Comparison of ENCODE assay signal across 27 cellular contexts in the genomic region with DNA sequence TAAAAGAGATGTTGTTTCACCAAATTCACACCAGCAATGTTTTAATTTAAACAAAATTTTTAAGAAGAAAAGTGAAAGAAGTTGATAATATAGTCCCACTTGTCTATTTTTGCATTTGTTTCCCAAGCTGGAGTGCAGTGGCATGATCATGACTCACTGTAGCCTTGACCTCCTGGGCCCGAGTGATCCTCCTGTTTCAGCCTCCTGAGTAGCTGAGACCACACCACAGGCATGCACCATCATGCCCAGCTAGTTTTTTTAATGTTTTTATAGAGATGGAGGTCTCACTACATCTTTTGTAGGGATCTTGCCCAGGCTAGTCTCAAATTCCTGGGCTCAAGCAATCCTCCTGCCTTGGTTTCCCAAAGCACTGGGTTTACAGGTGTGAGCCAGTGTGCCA. TPM values are rescaled to one million over a fixed set of nuclear protein-coding genes. Genes with fewer than 3 reads are reported as not detected.
DNase-seq lines count a peak whose midpoint lies in the region; ATAC-seq, FAIRE-seq and TF ChIP-seq lines count a peak whose summit lies in the region.
"Had no signal": no experiment of that assay in that cellular context is flagged by ENCODE, and none has a peak within 500 bp of the region (broad histone marks: within the 10 kb centered on the region; RNA-seq: fewer than 3 reads in every experiment).

No MANE protein-coding gene starts in this region.

- H3K36me3 ChIP-seq in mammary epithelial cell (ENCODE audit: insufficient read depth, low read length), result no peaks in the 10 kb centered on the region
- no peaks in the 10 kb centered on the region for H3K36me3 ChIP-seq in keratinocyte (ENCODE audit: control insufficient read depth in 2 of 2, extremely low read depth in 1 of 2, insufficient read depth in 2 of 2, low read length in 2 of 2)
- no peaks in the 10 kb centered on the region for H3K36me3 ChIP-seq in gastrocnemius medialis
- H3K36me3 ChIP-seq: BE2C had no signal

- 7% methylated on average over 1 of the region's 1 CpG for WGBS in mammary epithelial cell (ENCODE audit: low coverage, missing lambda C conversion rate)

- CTCF ChIA-PET in mammary epithelial cell (lab: Charles Lee; ENCODE audit: low non-redundant PET), result no interaction called here

- no peak overlapping the region for H3K4me3 ChIP-seq in mammary epithelial cell (replicated peaks in 1 of 3; ENCODE audit: insufficient read depth in 1 of 3, low read depth in 2 of 3, low read length in 3 of 3)
- H3K4me3 ChIP-seq in keratinocyte (ENCODE audit: control insufficient read depth in 2 of 3, extremely low read depth in 1 of 3, insufficient read depth in 2 of 3, low read depth in 1 of 3, low read length in 3 of 3), result no peak overlapping the region
- H3K4me3 ChIP-seq in gastrocnemius medialis, result no peak overlapping the region
- H3K4me3 ChIP-seq: GM12878, PC-9, psoas muscle, skin epidermis had no signal

- H3K4me2 ChIP-seq in mammary epithelial cell (ENCODE audit: insufficient read depth, low read depth, low read length) (no peak overlapping the region), keratinocyte (ENCODE audit: control insufficient read depth, extremely low read depth, insufficient read depth, low read depth, low read length) (no peak overlapping the region)
- H3K4me2 ChIP-seq: PC-9 had no signal

- TF ChIP-seq POLR2A in gastrocnemius medialis (IDR thresholded peaks at IDR 0.05), result no peak

- H3K9me1 ChIP-seq in keratinocyte (ENCODE audit: control insufficient read depth, extremely low read depth, insufficient read depth, low read length), result no peaks in the 10 kb centered on the region

- DNase-seq in Daoy (ENCODE audit: low read depth) (peak; percentile 51), LHCN-M2 (ENCODE audit: low read depth) (peak; percentile 44), mammary epithelial cell (peak; percentile 69), keratinocyte (ENCODE audit: low read depth, low spot score) (peak; percentile 19), NCI-H146 (lab: John Stamatoyannopoulos, UW) (no peak), gastrocnemius medialis (no peak), mesenteric fat pad (ENCODE audit: low spot score) (no peak)
- DNase-seq: activated CD4-positive, alpha-beta memory T cell treated with anti-CD3 and anti-CD28 coated beads for 36 hours; BE2C; effector CD4-positive, alpha-beta T cell; H9; KBM-7; naive B cell; NCI-H1436 treated with DMSO at 0.1 percent for 48 hours; NCI-H510A; PC-9; psoas muscle; SIG-M5; stimulated activated CD4-positive, alpha-beta T cell treated with anti-CD3 and anti-CD28 coated beads, Interleukin-1b, Interleukin-23, amount 100 ng/mL, for 48 hours; SW 1271; trophoblast cell had no signal

- FAIRE-seq in keratinocyte (lab: Jason Lieb, UNC), result no peak
- FAIRE-seq: GM12878 had no signal

- H3K9me3 ChIP-seq in mammary epithelial cell (replicated peaks; ENCODE audit: insufficient read depth, low read length) (peaks cover 2% of the 10 kb centered on the region), keratinocyte (ENCODE audit: control insufficient read depth, low read depth, low read length) (no peaks in the 10 kb centered on the region), gastrocnemius medialis (no peaks in the 10 kb centered on the region)
- H3K9me3 ChIP-seq: BE2C, psoas muscle had no signal

- no peak overlapping the region for H3K27ac ChIP-seq in mammary epithelial cell (ENCODE audit: insufficient read depth, low read depth, low read length)
- H3K27ac ChIP-seq in keratinocyte (ENCODE audit: control insufficient read depth, insufficient read depth, low read length), result no peak overlapping the region
- H3K27ac ChIP-seq in gastrocnemius medialis, result no peak overlapping the region
- H3K27ac ChIP-seq: PC-9, psoas muscle, skin epidermis had no signal

- peaks cover 17% of the 10 kb centered on the region for H3K4me1 ChIP-seq in mammary epithelial cell (ENCODE audit: insufficient read depth, low read length)
- peaks cover 7% of the 10 kb centered on the region for H3K4me1 ChIP-seq in keratinocyte (ENCODE audit: control insufficient read depth, extremely low read depth, insufficient read depth, low read length)
- H3K4me1 ChIP-seq in gastrocnemius medialis, result peaks cover 4 to 6% of the 10 kb centered on the region in 2 donors
- H3K4me1 ChIP-seq: BE2C, psoas muscle had no signal

- intact Hi-C loops in mammary epithelial cell (cut with micrococcal nuclease), result no loop called here
- intact Hi-C loops in gastrocnemius medialis (cut with DNase I; ENCODE audit: low total_unique reads), result no loop called here

- ATAC-seq in GM19324 (IDR thresholded peaks at IDR 0.05; ENCODE audit: low FRiP score, unreplicated experiment) (no peak), gastrocnemius medialis (no peak)
- ATAC-seq: GM12878, psoas muscle had no signal

- H3K9ac ChIP-seq in mammary epithelial cell (ENCODE audit: insufficient read depth, low read length) (no peak overlapping the region), keratinocyte (ENCODE audit: control insufficient read depth, extremely low read depth, insufficient read depth, low read length) (no peak overlapping the region)

- no peaks in the 10 kb centered on the region for H3K27me3 ChIP-seq in mammary epithelial cell (ENCODE audit: insufficient read depth, low read length)
- no peaks in the 10 kb centered on the region for H3K27me3 ChIP-seq in keratinocyte (ENCODE audit: control insufficient read depth, extremely low read depth, insufficient read depth, low read length)
- no peaks in the 10 kb centered on the region for H3K27me3 ChIP-seq in gastrocnemius medialis
- H3K27me3 ChIP-seq: BE2C had no signal

- H2AFZ ChIP-seq in mammary epithelial cell (ENCODE audit: low read depth, low read length) (peak overlapping the region; percentile 49), keratinocyte (ENCODE audit: control insufficient read depth, low read length) (peak overlapping the region; percentile 7)
- H2AFZ ChIP-seq: PC-9 had no signal

- in situ Hi-C loops in mammary epithelial cell (cut with MboI; ENCODE audit: low sequenced_read_pairs in 2 of 2) (no loop called here), gastrocnemius medialis (cut with MboI; ENCODE audit: low sequenced_read_pairs in 4 of 4) (loop anchor here in 1 of 4 donors (10.0 kb wide), 1 partner anchor 293 kb away; no protein-coding TSS in a partner anchor)

- H4K20me1 ChIP-seq in mammary epithelial cell (ENCODE audit: insufficient read depth, low read length) (no peaks in the 10 kb centered on the region), keratinocyte (ENCODE audit: control insufficient read depth, extremely low read depth, insufficient read depth, low read length) (no peaks in the 10 kb centered on the region)

- H3K79me2 ChIP-seq in mammary epithelial cell (ENCODE audit: insufficient read depth, low read length) (no peaks in the 10 kb centered on the region), keratinocyte (ENCODE audit: control insufficient read depth, insufficient read depth, low read length) (no peaks in the 10 kb centered on the region)

- dilution Hi-C loops in mammary epithelial cell (cut with HindIII; ENCODE audit: low sequenced_read_pairs), result no loop called here
- dilution Hi-C loops in keratinocyte (cut with MboI; ENCODE audit: extremely low pct_ligation_motif_present, low sequenced_read_pairs), result no loop called here

- no TSS peak for BruUV-seq in mammary epithelial cell (replicated peaks; lab: Mats Ljungman, UMichigan)

- TF ChIP-seq CTCF in mammary epithelial cell (conservative IDR thresholded peaks at IDR 0.05 in 1 of 2, IDR thresholded peaks at IDR 0.05 in 1 of 2; ENCODE audit: extremely low read depth in 1 of 2, insufficient read depth in 1 of 2, low read depth in 1 of 2, low read length in 2 of 2), result no peak
- TF ChIP-seq CTCF in keratinocyte (optimal IDR thresholded peaks at IDR 0.05 in 1 of 3, IDR thresholded peaks at IDR 0.05 in 1 of 3, conservative IDR thresholded peaks at IDR 0.05 in 1 of 3; ENCODE audit: extremely low read depth in 1 of 3, insufficient read depth in 2 of 3, low read length in 3 of 3), result no peak
- no peak for TF ChIP-seq CTCF in gastrocnemius medialis (IDR thresholded peaks at IDR 0.05 in 4 of 5, conservative IDR thresholded peaks at IDR 0.05 in 1 of 5)

RNA-seq across cellular contexts. Expression of gene NDUFA5, which starts 14.1 kb away (rescaled TPM):
- 149 and 168 TPM in 2 replicates for total RNA-seq in Daoy (2014; rRNA removed; shearing (Covaris generic))
- total RNA-seq in LHCN-M2 (2014; rRNA removed) (79.1 and 79.6 TPM in 2 replicates), mammary epithelial cell (10 to 100 TPM; 29.5 to 57.4 TPM), gastrocnemius medialis (100 to 1,000 TPM in 3 of 4 donors, 10 to 100 TPM in 1; 82.8 to 148 (median 137) TPM), mesenteric fat pad (48.9 TPM)
- polyA plus RNA-seq in LHCN-M2 (2012), result 35.6 TPM
- polyA plus RNA-seq in mammary epithelial cell (9.7 TPM), keratinocyte (13.8 to 36.9 TPM (median 19.0 TPM) in 3 replicates)
- polyA minus RNA-seq in mammary epithelial cell (16.4 TPM), keratinocyte (2.1 to 5.8 TPM (median 2.3 TPM) in 3 replicates)
- 33.5 TPM for polyA plus RNA-seq in keratinocyte (2011; ENCODE audit: low read depth)
- 13.9 and 16.9 TPM in 2 replicates for polyA plus RNA-seq in keratinocyte (2011; cell fraction: cytosol; rRNA removed)
- 6.2 and 12.0 TPM in 2 replicates for polyA plus RNA-seq in keratinocyte (2011; cell fraction: nucleus; rRNA removed)
- polyA plus RNA-seq in keratinocyte (2012; ENCODE audit: low replicate concordance), result 17.3 and 30.3 TPM in 2 replicates
- polyA minus RNA-seq in keratinocyte (2011; cell fraction: cytosol; rRNA and poly(A)+ RNA removed), result 16.5 TPM
- polyA minus RNA-seq in keratinocyte (2011; cell fraction: nucleus; rRNA and poly(A)+ RNA removed), result 6.1 and 8.5 TPM in 2 replicates

RNA-seq across cellular contexts. Expression of gene ASB15, which starts 29.9 kb away (rescaled TPM):
- not detected in 2 replicates for total RNA-seq in Daoy (2014; rRNA removed; shearing (Covaris generic))
- total RNA-seq in LHCN-M2 (2014; rRNA removed), result not detected in 2 replicates
- polyA plus RNA-seq in LHCN-M2 (2012), result not detected
- total RNA-seq in mammary epithelial cell, result not detected
- not detected for polyA plus RNA-seq in mammary epithelial cell
- not detected for polyA minus RNA-seq in mammary epithelial cell
- not detected in 3 replicates for polyA plus RNA-seq in keratinocyte
- polyA plus RNA-seq in keratinocyte (2011; ENCODE audit: low read depth), result not detected
- polyA plus RNA-seq in keratinocyte (2011; cell fraction: cytosol; rRNA removed), result not detected in 2 replicates
- polyA plus RNA-seq in keratinocyte (2011; cell fraction: nucleus; rRNA removed), result not detected in 2 replicates
- 0.04 TPM in 1 of 2 replicates, not detected in the other for polyA plus RNA-seq in keratinocyte (2012; ENCODE audit: low replicate concordance)
- not detected in 3 replicates for polyA minus RNA-seq in keratinocyte
- polyA minus RNA-seq in keratinocyte (2011; cell fraction: cytosol; rRNA and poly(A)+ RNA removed), result not detected
- polyA minus RNA-seq in keratinocyte (2011; cell fraction: nucleus; rRNA and poly(A)+ RNA removed), result not detected in 2 replicates
- total RNA-seq in gastrocnemius medialis, result 10 to 100 TPM in 2 of 4 donors, 1 to 10 TPM in 2; 5.3 to 26.0 (median 10.4) TPM
- not detected for total RNA-seq in mesenteric fat pad
- total RNA-seq: A673; activated CD4-positive, alpha-beta memory T cell treated with anti-CD3 and anti-CD28 coated beads for 36 hours; activated T-helper 2 cell treated with anti-CD3 and anti-CD28 coated beads, Interferon-gamma antibody, Interleukin-2, Interleukin-4, amounts not matched to agents 10 μg/mL and 5 μg/mL and 100 μg/mL, durations not matched to agents 14 hours and 24 hours and 36 hours; GM12878; H9; PC-9 had no signal
- polyA plus RNA-seq: esophagus, GM12878 had no signal

RNA-seq across cellular contexts. Expression of gene IQUB, which starts 37.3 kb away (rescaled TPM):
- 0.74 and 1.0 TPM in 2 replicates for total RNA-seq in Daoy (2014; rRNA removed; shearing (Covaris generic))
- total RNA-seq in LHCN-M2 (2014; rRNA removed) (0.26 and 0.29 TPM in 2 replicates), mammary epithelial cell (1 to 10 TPM in 1 of 2 donors, under 1 TPM in 1; 0.26 to 1.5 TPM), gastrocnemius medialis (under 1 TPM in 3 of 4 donors, not detected in 1; 0.15 to 0.42 (median 0.26) TPM), mesenteric fat pad (0.10 TPM)
- 0.15 TPM for polyA plus RNA-seq in LHCN-M2 (2012)
- polyA plus RNA-seq in mammary epithelial cell (0.03 TPM), keratinocyte (0.04 to 0.09 TPM (median 0.05 TPM) in 3 replicates)
- polyA minus RNA-seq in mammary epithelial cell (not detected), keratinocyte (0.07 to 0.19 TPM in 2 of 3 replicates, not detected in the other)
- polyA plus RNA-seq in keratinocyte (2011; ENCODE audit: low read depth), result not detected
- 0.05 and 0.17 TPM in 2 replicates for polyA plus RNA-seq in keratinocyte (2011; cell fraction: cytosol; rRNA removed)
- 0.12 and 0.14 TPM in 2 replicates for polyA plus RNA-seq in keratinocyte (2011; cell fraction: nucleus; rRNA removed)
- 0.05 and 0.14 TPM in 2 replicates for polyA plus RNA-seq in keratinocyte (2012; ENCODE audit: low replicate concordance)
- not detected for polyA minus RNA-seq in keratinocyte (2011; cell fraction: cytosol; rRNA and poly(A)+ RNA removed)
- polyA minus RNA-seq in keratinocyte (2011; cell fraction: nucleus; rRNA and poly(A)+ RNA removed), result 0.11 and 0.16 TPM in 2 replicates

Comparison
In these comparisons a context has a peak if more than half of its experiments do, and no peak if none do; other contexts are left out.
1. DNase-seq: peak in Daoy (single experiment), LHCN-M2 (single experiment), mammary epithelial cell (single experiment) and keratinocyte (single experiment); none in NCI-H146 (single experiment), gastrocnemius medialis (0 of 2) and mesenteric fat pad (single experiment).